Comparison of ENCODE assay signal across 1 cellular context in the genomic region with DNA sequence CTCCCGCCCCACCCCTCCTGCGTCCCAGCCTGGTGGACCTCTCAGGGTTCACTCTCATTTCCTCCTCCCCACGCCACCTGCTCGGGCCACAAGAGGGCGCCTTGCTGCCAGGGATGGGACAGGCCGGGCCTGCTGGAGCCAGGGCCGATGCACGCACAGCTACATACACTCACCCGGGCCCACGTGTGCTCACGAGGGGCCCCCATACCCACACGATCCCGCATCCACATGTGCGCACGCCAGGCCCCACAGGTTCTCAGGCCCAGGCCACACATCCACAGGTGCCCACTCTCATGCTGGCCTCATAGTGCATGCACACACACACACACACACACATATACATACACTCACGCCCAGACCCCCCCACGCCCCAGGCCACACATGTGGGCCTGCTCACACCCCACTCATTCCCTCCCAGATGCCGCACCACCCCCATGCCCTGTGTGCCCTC.
TF ChIP-seq lines count a peak whose summit lies in the region.

No MANE protein-coding gene starts in this region.

TF ChIP-seq in HepG2, 621 proteins besides CTCF, POLR2A, EP300 and RAD21 (continued from another document and continues in another):
- TF ChIP-seq ZNF772 (CRISPR knock-in tag; IDR thresholded peaks at IDR 0.05): no peak
- no peak for TF ChIP-seq BORCS8-MEF2B (CRISPR knock-in tag; IDR thresholded peaks at IDR 0.05)
- TF ChIP-seq ZNF331 (CRISPR knock-in tag; IDR thresholded peaks at IDR 0.05): peak; percentile 57; the same call in 1 of the 2 replicates
- TF ChIP-seq HNF4G (IDR thresholded peaks at IDR 0.05; ENCODE audit: borderline replicate concordance, low read depth, low read length): no peak
- 0 out of 2 replicates have a peak, but pooled peaks have one; percentile 23 for TF ChIP-seq HNF4G (CRISPR knock-in tag; IDR thresholded peaks at IDR 0.05; ENCODE audit: borderline replicate concordance, low read depth)
- TF ChIP-seq THAP11 (CRISPR knock-in tag; IDR thresholded peaks at IDR 0.05): peak; percentile 44; the same call in 1 of the 2 replicates
- peak; percentile 74 for TF ChIP-seq ZNF687 (CRISPR knock-in tag; IDR thresholded peaks at IDR 0.05)
- no peak for TF ChIP-seq ARID4A (CRISPR knock-in tag; IDR thresholded peaks at IDR 0.05; ENCODE audit: borderline replicate concordance)
- 0 out of 2 replicates have a peak, but pooled peaks have one; percentile 30 for TF ChIP-seq ZNF788 (CRISPR knock-in tag; IDR thresholded peaks at IDR 0.05; ENCODE audit: borderline replicate concordance)
- TF ChIP-seq SKIL (CRISPR knock-in tag; IDR thresholded peaks at IDR 0.05; ENCODE audit: borderline replicate concordance): 0 out of 2 replicates have a peak, but pooled peaks have one; percentile 27
- TF ChIP-seq PITX1 (CRISPR knock-in tag; IDR thresholded peaks at IDR 0.05): 0 out of 2 replicates have a peak, but pooled peaks have one; percentile 34
- TF ChIP-seq TFDP2 (CRISPR knock-in tag; IDR thresholded peaks at IDR 0.05): peak; percentile 49; the same call in 1 of the 2 replicates
- peak; percentile 58 for TF ChIP-seq ZNF883 (CRISPR knock-in tag; IDR thresholded peaks at IDR 0.05; ENCODE audit: not compliant biosample characterization)
- 0 out of 2 replicates have a peak, but pooled peaks have one; percentile 31 for TF ChIP-seq TGIF2 (CRISPR knock-in tag; IDR thresholded peaks at IDR 0.05)
- TF ChIP-seq ZNF777 (CRISPR knock-in tag; IDR thresholded peaks at IDR 0.05): 0 out of 2 replicates have a peak, but pooled peaks have one; percentile 27
- TF ChIP-seq ZNF274 (CRISPR knock-in tag; IDR thresholded peaks at IDR 0.05): 0 out of 2 replicates have a peak, but pooled peaks have one; percentile 67
- TF ChIP-seq SALL1 (CRISPR knock-in tag; IDR thresholded peaks at IDR 0.05): peak; percentile 68; the same call in 1 of the 2 replicates
- peak; percentile 38; the same call in 1 of the 2 replicates for TF ChIP-seq ZNF768 (CRISPR knock-in tag; IDR thresholded peaks at IDR 0.05)
- peak; percentile 49 for TF ChIP-seq GATAD2A (CRISPR knock-in tag; IDR thresholded peaks at IDR 0.05)
- peak; percentile 65 for TF ChIP-seq SPEN (CRISPR knock-in tag; IDR thresholded peaks at IDR 0.05; ENCODE audit: low read depth)
- peak; percentile 32; the same call in 1 of the 2 replicates for TF ChIP-seq ZNF607 (CRISPR knock-in tag; IDR thresholded peaks at IDR 0.05; ENCODE audit: borderline replicate concordance)
- no peak for TF ChIP-seq ATAD3A (CRISPR knock-in tag; IDR thresholded peaks at IDR 0.05)
- no peak for TF ChIP-seq ZNF44 (CRISPR knock-in tag; IDR thresholded peaks at IDR 0.05)
- peak; percentile 33; the same call in 1 of the 2 replicates for TF ChIP-seq PATZ1 (CRISPR knock-in tag; IDR thresholded peaks at IDR 0.05)
- peak; percentile 55 for TF ChIP-seq GABPB1 (CRISPR knock-in tag; IDR thresholded peaks at IDR 0.05)
- peak; percentile 95 for TF ChIP-seq STAG1 (CRISPR knock-in tag; IDR thresholded peaks at IDR 0.05)
- TF ChIP-seq ZFX (CRISPR knock-in tag; IDR thresholded peaks at IDR 0.05; ENCODE audit: low read depth): peak; percentile 86
- TF ChIP-seq ZNF609 (CRISPR knock-in tag; IDR thresholded peaks at IDR 0.05; ENCODE audit: borderline replicate concordance): 0 out of 2 replicates have a peak, but pooled peaks have one; percentile 17
- TF ChIP-seq SMC3 (IDR thresholded peaks at IDR 0.05; ENCODE audit: low read length): peak; percentile 47; the same call in 1 of the 2 replicates
- TF ChIP-seq, protein P1, sequence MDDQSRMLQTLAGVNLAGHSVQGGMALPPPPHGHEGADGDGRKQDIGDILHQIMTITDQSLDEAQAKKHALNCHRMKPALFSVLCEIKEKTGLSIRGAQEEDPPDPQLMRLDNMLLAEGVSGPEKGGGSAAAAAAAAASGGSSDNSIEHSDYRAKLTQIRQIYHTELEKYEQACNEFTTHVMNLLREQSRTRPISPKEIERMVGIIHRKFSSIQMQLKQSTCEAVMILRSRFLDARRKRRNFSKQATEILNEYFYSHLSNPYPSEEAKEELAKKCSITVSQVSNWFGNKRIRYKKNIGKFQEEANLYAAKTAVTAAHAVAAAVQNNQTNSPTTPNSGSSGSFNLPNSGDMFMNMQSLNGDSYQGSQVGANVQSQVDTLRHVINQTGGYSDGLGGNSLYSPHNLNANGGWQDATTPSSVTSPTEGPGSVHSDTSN (CRISPR knock-in tag; IDR thresholded peaks at IDR 0.05; ENCODE audit: borderline replicate concordance): no peak
- TF ChIP-seq MXD1 (CRISPR knock-in tag; IDR thresholded peaks at IDR 0.05): 0 out of 2 replicates have a peak, but pooled peaks have one; percentile 54
- peak; percentile 67 for TF ChIP-seq XRCC5 (optimal IDR thresholded peaks at IDR 0.05; ENCODE audit: low read length)
- 0 out of 2 replicates have a peak, but pooled peaks have one; percentile 36 for TF ChIP-seq IRF2 (CRISPR knock-in tag; IDR thresholded peaks at IDR 0.05)
- peak; percentile 82 for TF ChIP-seq KDM2A (CRISPR knock-in tag; IDR thresholded peaks at IDR 0.05; ENCODE audit: borderline replicate concordance, low read depth)
